In genomic region chr1:116760996-116761665, GRCh38 we compare ENCODE assay signal across 21 cellular contexts. TPM values are rescaled to one million over a fixed set of nuclear protein-coding genes. Genes with fewer than 3 reads are reported as not detected.
A peak's percentile ranks its signal among the peaks of the same experiment; 100 is the strongest.
DNase-seq lines count a peak whose midpoint lies in the region; ATAC-seq and TF ChIP-seq lines count a peak whose summit lies in the region.
"Had no signal": no experiment of that assay in that cellular context is flagged by ENCODE, and none has a peak within 500 bp of the region (broad histone marks: within the 10 kb centered on the region; RNA-seq: fewer than 3 reads in every experiment).

No MANE protein-coding gene starts in this region.

- no peaks in the 10 kb centered on the region for H3K9me2 ChIP-seq in SK-N-SH

- H3K27me3 ChIP-seq in SK-N-SH (ENCODE audit: insufficient read depth): no peaks in the 10 kb centered on the region
- H3K27me3 ChIP-seq: BLaER1 treated with 17β-estradiol and CSF1 and Interleukin-3, amounts not matched to agents 10 nM and 100 nM; spleen; testis had no signal

- no peaks in the 10 kb centered on the region for H3F3A ChIP-seq in SK-N-SH (replicated peaks; ENCODE audit: insufficient read depth)

- no peaks in the 10 kb centered on the region for H3K9me3 ChIP-seq in SK-N-SH
- H3K9me3 ChIP-seq: spleen, testis had no signal

- H4K20me1 ChIP-seq in SK-N-SH (ENCODE audit: insufficient read depth): no peaks in the 10 kb centered on the region
- H4K20me1 ChIP-seq: BLaER1 treated with 17β-estradiol and CSF1 and Interleukin-3, amounts not matched to agents 10 nM and 100 nM had no signal

- H3K9ac ChIP-seq in SK-N-SH: no peak overlapping the region
- H3K9ac ChIP-seq: BLaER1 treated with 17β-estradiol and CSF1 and Interleukin-3, amounts not matched to agents 10 nM and 100 nM had no signal

- peaks cover 71% of the 10 kb centered on the region for H3K4me1 Mint-ChIP-seq in activated naive CD4-positive, alpha-beta T cell treated with anti-CD3 and anti-CD28 coated beads, Interleukin-2, amount 10 ng/mL, durations not matched to agents 7 days and 5 days
- peaks cover 60% of the 10 kb centered on the region for H3K4me1 Mint-ChIP-seq in activated CD4-positive, alpha-beta memory T cell treated with anti-CD3 and anti-CD28 coated beads for 36 hours (ENCODE audit: low read depth)
- H3K4me1 Mint-ChIP-seq in activated naive CD8-positive, alpha-beta T cell treated with anti-CD3 and anti-CD28 coated beads, Interleukin-2, amount 50 U/mL, for 24 hours: peaks cover 68% of the 10 kb centered on the region
- peaks cover 58% of the 10 kb centered on the region for H3K4me1 Mint-ChIP-seq in stimulated activated naive CD8-positive, alpha-beta T cell treated with anti-CD3 and anti-CD28 coated beads, Interleukin-15, amount 100 ng/mL, for 72 hours
- no peaks in the 10 kb centered on the region for H3K4me1 Mint-ChIP-seq in MCF 10A (ENCODE audit: insufficient read depth, unreplicated experiment)
- H3K4me1 Mint-ChIP-seq: stimulated activated memory B cell treated with anti-CD40 and anti-IgM and Interleukin-4, amounts not matched to agents 10 μg/mL and 1 μg/mL and 100 μg/mL, for 72 hours had no signal

- H3K4me3 ChIP-seq in SK-N-SH (ENCODE audit: low read depth in 2 of 2, low read length in 1 of 2): no peak overlapping the region
- H3K4me3 ChIP-seq: BLaER1 treated with 17β-estradiol and CSF1 and Interleukin-3, amounts not matched to agents 10 nM and 100 nM; spleen; testis had no signal

- no peak overlapping the region for H3K4me2 ChIP-seq in SK-N-SH
- H3K4me2 ChIP-seq: BLaER1 treated with 17β-estradiol and CSF1 and Interleukin-3, amounts not matched to agents 10 nM and 100 nM had no signal

- CTCF ChIA-PET in activated naive CD4-positive, alpha-beta T cell treated with anti-CD3 and anti-CD28 coated beads, Interleukin-2, amount 10 ng/mL, durations not matched to agents 7 days and 5 days (lab: Charles Lee): interaction anchor here (1.1 to 12.8 kb wide), 4 partner anchors 22 to 63 kb away, joined by 3 to 162 read pairs (median 53); no protein-coding TSS in a partner anchor
- CTCF ChIA-PET in activated CD4-positive, alpha-beta memory T cell treated with anti-CD3 and anti-CD28 coated beads for 36 hours (lab: Charles Lee): interaction anchor here (0.7 to 10.8 kb wide), 5 partner anchors 9 to 299 kb away, joined by 3 to 181 read pairs (median 4); partner anchors contain the start of gene TTF2
- CTCF ChIA-PET in MCF 10A (lab: Yijun Ruan, JAX) (interaction anchor here (0.7 to 1.2 kb wide), 2 partner anchors 11 to 23 kb away, joined by 3 to 4 read pairs; no protein-coding TSS in a partner anchor), SK-N-SH (lab: Yijun Ruan, JAX) (no interaction called here)

- no peak overlapping the region for H2AFZ ChIP-seq in SK-N-SH (ENCODE audit: low read depth)

- no peak for TF ChIP-seq EP300 in SK-N-SH (IDR thresholded peaks at IDR 0.05; ENCODE audit: borderline replicate concordance in 1 of 2, low read depth in 1 of 2, low read length in 1 of 2)

- no peaks in the 10 kb centered on the region for H3K4me1 ChIP-seq in SK-N-SH (ENCODE audit: control insufficient read depth in 1 of 2, insufficient read depth in 2 of 2, low read depth in 1 of 2, low read length in 1 of 2)
- H3K4me1 ChIP-seq: testis had no signal

- ATAC-seq in activated naive CD8-positive, alpha-beta T cell treated with anti-CD3 and anti-CD28 coated beads, Interleukin-2, amount 50 U/mL, for 24 hours: no peak
- no peak for ATAC-seq in stimulated activated naive CD8-positive, alpha-beta T cell treated with anti-CD3 and anti-CD28 coated beads, Interleukin-15, amount 100 ng/mL, for 72 hours
- ATAC-seq: stimulated activated memory B cell treated with anti-CD40 and anti-IgM and Interleukin-4, amounts not matched to agents 10 μg/mL and 1 μg/mL and 100 μg/mL, for 72 hours had no signal

- TF ChIP-seq CTCF in MCF 10A (IDR thresholded peaks at IDR 0.05; ENCODE audit: unreplicated experiment): no peak
- TF ChIP-seq CTCF in SK-N-SH (IDR thresholded peaks at IDR 0.05): no peak

- H3K36me3 Mint-ChIP-seq in activated naive CD4-positive, alpha-beta T cell treated with anti-CD3 and anti-CD28 coated beads, Interleukin-2, amount 10 ng/mL, durations not matched to agents 7 days and 5 days: peaks cover 92% of the 10 kb centered on the region
- H3K36me3 Mint-ChIP-seq in activated CD4-positive, alpha-beta memory T cell treated with anti-CD3 and anti-CD28 coated beads for 36 hours: peaks cover 97% of the 10 kb centered on the region
- H3K36me3 Mint-ChIP-seq in activated naive CD8-positive, alpha-beta T cell treated with anti-CD3 and anti-CD28 coated beads, Interleukin-2, amount 50 U/mL, for 24 hours (ENCODE audit: low read depth): peaks cover 98% of the 10 kb centered on the region
- H3K36me3 Mint-ChIP-seq in MCF 10A (ENCODE audit: insufficient read depth, unreplicated experiment): no peaks in the 10 kb centered on the region
- H3K36me3 Mint-ChIP-seq: stimulated activated memory B cell treated with anti-CD40 and anti-IgM and Interleukin-4, amounts not matched to agents 10 μg/mL and 1 μg/mL and 100 μg/mL, for 72 hours had no signal

- no peaks in the 10 kb centered on the region for H3K36me3 ChIP-seq in SK-N-SH (replicated peaks in 1 of 2; ENCODE audit: control insufficient read depth in 1 of 2, insufficient read depth in 2 of 2, low read length in 1 of 2)

- H3K79me2 ChIP-seq in SK-N-SH (ENCODE audit: insufficient read depth): no peaks in the 10 kb centered on the region

- no TSS peak for BruUV-seq in MCF 10A (replicated peaks; lab: Mats Ljungman, UMichigan)

- DNase-seq in activated naive CD4-positive, alpha-beta T cell treated with anti-CD3 and anti-CD28 coated beads, Interleukin-2, amount 10 ng/mL, durations not matched to agents 7 days and 5 days: no peak
- DNase-seq in activated naive CD4-positive, alpha-beta T cell (lab: John Stamatoyannopoulos, UW): no peak
- no peak for DNase-seq in activated CD4-positive, alpha-beta memory T cell treated with anti-CD3 and anti-CD28 coated beads for 36 hours
- DNase-seq in activated naive CD8-positive, alpha-beta T cell treated with anti-CD3 and anti-CD28 coated beads, Interleukin-2, amount 50 U/mL, for 24 hours: no peak
- no peak for DNase-seq in stimulated activated naive CD8-positive, alpha-beta T cell treated with anti-CD3 and anti-CD28 coated beads, Interleukin-15, amount 100 ng/mL, for 72 hours
- no peak for DNase-seq in MCF 10A (ENCODE audit: unreplicated experiment)
- DNase-seq in SK-N-SH: no peak
- DNase-seq: activated CD4-positive, alpha-beta T cell treated with anti-CD3 and anti-CD28 coated beads, Interleukin-2, amount 50 U/mL, for 1 hour; effector CD8-positive, alpha-beta T cell; foreskin fibroblast; HCEC 1CT; mesendoderm; NCI-H1694 treated with DMSO at 0.1 percent for 48 hours; testis had no signal

- TF ChIP-seq RAD21 in SK-N-SH (IDR thresholded peaks at IDR 0.05; ENCODE audit: low read length): no peak

- intact Hi-C loops in activated CD4-positive, alpha-beta memory T cell treated with anti-CD3 and anti-CD28 coated beads for 36 hours (cut with micrococcal nuclease): loop anchor here (5.0 to 10.0 kb wide), 3 partner anchors 121 to 901 kb away; partner anchors contain the start of gene MAN1A2
- intact Hi-C loops in MCF 10A (cut with micrococcal nuclease): no loop called here

- POLR2A ChIA-PET in activated CD4-positive, alpha-beta memory T cell treated with anti-CD3 and anti-CD28 coated beads for 36 hours (lab: Charles Lee): interaction anchor here (0.6 to 19.5 kb wide), 9 partner anchors 5 to 387 kb away, joined by 3 to 1099 read pairs (median 232); partner anchors contain the start of genes CD2 and TTF2
- POLR2A ChIA-PET in MCF 10A (lab: Yijun Ruan, JAX) (interaction anchor here (0.9 kb wide), 1 partner anchor 283 kb away, joined by 3 read pairs; no protein-coding TSS in a partner anchor), SK-N-SH (lab: Yijun Ruan, JAX) (no interaction called here)

- peak overlapping the region; percentile 99 for H3K27ac Mint-ChIP-seq in activated naive CD4-positive, alpha-beta T cell treated with anti-CD3 and anti-CD28 coated beads, Interleukin-2, amount 10 ng/mL, durations not matched to agents 7 days and 5 days
- H3K27ac Mint-ChIP-seq in activated CD4-positive, alpha-beta memory T cell treated with anti-CD3 and anti-CD28 coated beads for 36 hours: peak overlapping the region; percentile 99
- peak overlapping the region; percentile 99 for H3K27ac Mint-ChIP-seq in activated naive CD8-positive, alpha-beta T cell treated with anti-CD3 and anti-CD28 coated beads, Interleukin-2, amount 50 U/mL, for 24 hours
- H3K27ac Mint-ChIP-seq in stimulated activated naive CD8-positive, alpha-beta T cell treated with anti-CD3 and anti-CD28 coated beads, Interleukin-15, amount 100 ng/mL, for 72 hours: peak overlapping the region; percentile 98 to 99
- no peak overlapping the region for H3K27ac Mint-ChIP-seq in MCF 10A (ENCODE audit: low read depth, unreplicated experiment)
- H3K27ac Mint-ChIP-seq: stimulated activated memory B cell treated with anti-CD40 and anti-IgM and Interleukin-4, amounts not matched to agents 10 μg/mL and 1 μg/mL and 100 μg/mL, for 72 hours had no signal

- H3K27ac ChIP-seq in SK-N-SH (ENCODE audit: low read depth in 2 of 2, low read length in 1 of 2): no peak overlapping the region
- H3K27ac ChIP-seq: BLaER1 treated with 17β-estradiol and CSF1 and Interleukin-3, amounts not matched to agents 10 nM and 100 nM; HL-60; testis had no signal

- 0% methylated on average over 3 of the region's 4 CpGs for WGBS in SK-N-SH (ENCODE audit: low lambda C conversion rate)

- H3K4me3 Mint-ChIP-seq in activated naive CD4-positive, alpha-beta T cell treated with anti-CD3 and anti-CD28 coated beads, Interleukin-2, amount 10 ng/mL, durations not matched to agents 7 days and 5 days: peak overlapping the region; percentile 71
- H3K4me3 Mint-ChIP-seq in activated CD4-positive, alpha-beta memory T cell treated with anti-CD3 and anti-CD28 coated beads for 36 hours: peak overlapping the region; percentile 99
- peak overlapping the region; percentile 98 for H3K4me3 Mint-ChIP-seq in activated naive CD8-positive, alpha-beta T cell treated with anti-CD3 and anti-CD28 coated beads, Interleukin-2, amount 50 U/mL, for 24 hours
- peak overlapping the region; percentile 82 to 94 for H3K4me3 Mint-ChIP-seq in stimulated activated naive CD8-positive, alpha-beta T cell treated with anti-CD3 and anti-CD28 coated beads, Interleukin-15, amount 100 ng/mL, for 72 hours
- no peak overlapping the region for H3K4me3 Mint-ChIP-seq in MCF 10A (ENCODE audit: unreplicated experiment)
- H3K4me3 Mint-ChIP-seq: stimulated activated memory B cell treated with anti-CD40 and anti-IgM and Interleukin-4, amounts not matched to agents 10 μg/mL and 1 μg/mL and 100 μg/mL, for 72 hours had no signal

- H3K27me3 Mint-ChIP-seq in activated naive CD4-positive, alpha-beta T cell treated with anti-CD3 and anti-CD28 coated beads, Interleukin-2, amount 10 ng/mL, durations not matched to agents 7 days and 5 days: no peaks in the 10 kb centered on the region
- peaks cover 3% of the 10 kb centered on the region for H3K27me3 Mint-ChIP-seq in activated CD4-positive, alpha-beta memory T cell treated with anti-CD3 and anti-CD28 coated beads for 36 hours
- peaks cover 1% of the 10 kb centered on the region for H3K27me3 Mint-ChIP-seq in activated naive CD8-positive, alpha-beta T cell treated with anti-CD3 and anti-CD28 coated beads, Interleukin-2, amount 50 U/mL, for 24 hours
- H3K27me3 Mint-ChIP-seq in stimulated activated naive CD8-positive, alpha-beta T cell treated with anti-CD3 and anti-CD28 coated beads, Interleukin-15, amount 100 ng/mL, for 72 hours: no peaks in the 10 kb centered on the region
- H3K27me3 Mint-ChIP-seq in MCF 10A (ENCODE audit: insufficient read depth, unreplicated experiment): no peaks in the 10 kb centered on the region

- H3K9me3 Mint-ChIP-seq in activated naive CD4-positive, alpha-beta T cell treated with anti-CD3 and anti-CD28 coated beads, Interleukin-2, amount 10 ng/mL, durations not matched to agents 7 days and 5 days: no peaks in the 10 kb centered on the region
- no peaks in the 10 kb centered on the region for H3K9me3 Mint-ChIP-seq in activated CD4-positive, alpha-beta memory T cell treated with anti-CD3 and anti-CD28 coated beads for 36 hours
- no peaks in the 10 kb centered on the region for H3K9me3 Mint-ChIP-seq in activated naive CD8-positive, alpha-beta T cell treated with anti-CD3 and anti-CD28 coated beads, Interleukin-2, amount 50 U/mL, for 24 hours
- no peaks in the 10 kb centered on the region for H3K9me3 Mint-ChIP-seq in stimulated activated naive CD8-positive, alpha-beta T cell treated with anti-CD3 and anti-CD28 coated beads, Interleukin-15, amount 100 ng/mL, for 72 hours
- H3K9me3 Mint-ChIP-seq in MCF 10A (ENCODE audit: unreplicated experiment): no peaks in the 10 kb centered on the region
- H3K9me3 Mint-ChIP-seq: stimulated activated memory B cell treated with anti-CD40 and anti-IgM and Interleukin-4, amounts not matched to agents 10 μg/mL and 1 μg/mL and 100 μg/mL, for 72 hours had no signal

RNA-seq across cellular contexts. Expression of gene CD2, which starts 6.9 kb away (rescaled TPM):
- 100 to 1,000 TPM; 335 to 355 TPM for total RNA-seq in activated CD4-positive, alpha-beta memory T cell treated with anti-CD3 and anti-CD28 coated beads for 36 hours
- total RNA-seq in MCF 10A (2022): not detected in 2 replicates
- not detected in 2 replicates for polyA plus RNA-seq in SK-N-SH (2012; rRNA removed)
- polyA plus RNA-seq in SK-N-SH (2012; cell fraction: cytosol; rRNA removed): not detected in 2 replicates
- polyA plus RNA-seq in SK-N-SH (2012; cell fraction: nucleus; rRNA removed): not detected in 2 replicates
- total RNA-seq: LHCN-M2, osteoblast had no signal
- polyA plus RNA-seq: AG04450 had no signal

Comparison
In these comparisons a context has a peak if more than half of its experiments do, and no peak if none do; other contexts are left out.
1. RNA of gene CD2, which starts 6.9 kb away (total RNA-seq): 335 to 355 TPM in activated CD4-positive, alpha-beta memory T cell treated with anti-CD3 and anti-CD28 coated beads for 36 hours; not detected in MCF 10A; every median in the first group is over 100 times any median in the second.